ENCODE assay signal across 31 cellular contexts in the genomic region with DNA sequence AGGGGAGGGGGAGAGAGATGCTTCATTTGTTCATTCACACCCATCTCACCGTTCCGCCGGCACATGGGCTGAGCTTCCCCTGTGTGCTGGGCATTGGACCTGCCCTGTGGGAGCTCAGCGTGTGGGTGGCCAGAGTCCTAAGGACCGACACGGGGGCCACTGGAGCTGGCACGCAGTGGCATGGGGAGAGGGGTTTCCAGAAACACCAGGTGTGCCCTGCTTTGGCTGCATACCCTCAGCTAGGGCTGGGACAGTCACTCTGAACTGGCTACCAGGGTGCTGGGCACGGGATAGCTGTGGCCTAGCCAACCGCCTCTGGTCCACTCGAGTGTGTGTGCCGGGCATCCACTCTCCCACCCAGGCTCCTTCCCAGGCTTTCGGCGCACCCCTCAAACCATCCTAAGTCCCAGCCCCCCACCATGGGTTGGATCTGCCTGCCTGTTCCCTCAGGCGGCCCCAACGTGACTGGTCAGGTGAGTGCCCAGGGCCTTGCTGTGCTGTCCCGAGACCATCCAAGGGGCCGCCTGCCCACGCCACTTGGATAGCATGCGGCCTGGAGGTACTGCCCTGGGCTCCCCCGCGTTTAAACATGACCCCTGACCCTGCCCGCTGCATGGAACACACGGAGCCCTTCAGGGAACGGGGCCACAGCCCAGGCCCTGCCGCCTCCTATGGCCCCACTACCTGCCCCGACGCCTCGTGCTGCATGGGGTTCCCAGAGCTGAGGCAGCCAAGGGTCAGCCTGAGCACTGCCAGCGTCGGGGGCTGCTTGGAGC. TPM values are rescaled to one million over a fixed set of nuclear protein-coding genes. Genes with fewer than 3 reads are reported as not detected.
"Had no signal": no experiment of that assay in that cellular context is flagged by ENCODE, and none has a peak within 500 bp of the region (broad histone marks: within the 10 kb centered on the region; RNA-seq: fewer than 3 reads in every experiment).

No MANE protein-coding gene starts in this region.

- H3K27ac Mint-ChIP-seq: activated CD4-positive, alpha-beta memory T cell treated with anti-CD3 and anti-CD28 coated beads, Interleukin-2, amount 10 ng/mL, durations not matched to agents 7 days and 5 days; activated CD4-positive, alpha-beta T cell treated with anti-CD3 and anti-CD28 coated beads, Interleukin-2, amount 10 ng/mL, durations not matched to agents 7 days and 5 days; activated naive CD4-positive, alpha-beta T cell treated with anti-CD3 and anti-CD28 coated beads, Interleukin-2, amount 10 ng/mL, durations not matched to agents 7 days and 5 days; activated naive CD8-positive, alpha-beta T cell treated with anti-CD3 and anti-CD28 coated beads, Interleukin-2, amount 10 ng/mL, durations not matched to agents 7 days and 5 days; activated T-cell treated with anti-CD3 and anti-CD28 coated beads, Interleukin-2, amount 50 U/mL, for 24 hours; dendritic cell treated with granulocyte-macrophage colony-stimulating factor and Interleukin-4, amounts not matched to agents 40 ng/mL and 50 ng/mL, for 4 days; endodermal cell; immature natural killer cell; stimulated activated memory B cell treated with anti-CD40 and anti-IgM and Interleukin-4, amounts not matched to agents 10 μg/mL and 1 μg/mL and 100 μg/mL, for 72 hours; stimulated activated naive CD8-positive, alpha-beta T cell treated with anti-CD3 and anti-CD28 coated beads, Interleukin-15, amount 100 ng/mL, for 72 hours; T-helper 1 cell treated with Interleukin-12 subunit alpha and Interleukin-12 subunit beta and Interleukin-4 antibody, amounts not matched to agents 30 μg/mL and 1 μg/mL, for 36 hours had no signal

- H3K4me3 ChIP-seq: heart left ventricle, left lung, upper lobe of left lung had no signal

- H3K36me3 Mint-ChIP-seq: activated naive CD4-positive, alpha-beta T cell treated with anti-CD3 and anti-CD28 coated beads, Interleukin-2, amount 10 ng/mL, durations not matched to agents 7 days and 5 days; activated naive CD8-positive, alpha-beta T cell treated with anti-CD3 and anti-CD28 coated beads, Interleukin-2, amount 10 ng/mL, durations not matched to agents 7 days and 5 days; immature natural killer cell; naive B cell; stimulated activated memory B cell treated with anti-CD40 and anti-IgM and Interleukin-4, amounts not matched to agents 10 μg/mL and 1 μg/mL and 100 μg/mL, for 72 hours had no signal

- H3K36me3 ChIP-seq: heart left ventricle, left lung, upper lobe of left lung had no signal

- H3K27ac ChIP-seq: heart left ventricle, left lung, upper lobe of left lung had no signal

- H3K9me3 Mint-ChIP-seq: activated naive CD4-positive, alpha-beta T cell treated with anti-CD3 and anti-CD28 coated beads, Interleukin-2, amount 10 ng/mL, durations not matched to agents 7 days and 5 days; activated naive CD8-positive, alpha-beta T cell treated with anti-CD3 and anti-CD28 coated beads, Interleukin-2, amount 10 ng/mL, durations not matched to agents 7 days and 5 days had no signal

- H3K4me1 Mint-ChIP-seq: stimulated activated memory B cell treated with anti-CD40 and anti-IgM and Interleukin-4, amounts not matched to agents 10 μg/mL and 1 μg/mL and 100 μg/mL, for 72 hours had no signal

- DNase-seq: activated CD4-positive, alpha-beta memory T cell treated with anti-CD3 and anti-CD28 coated beads, Interleukin-2, amount 10 ng/mL, durations not matched to agents 7 days and 5 days; activated CD4-positive, alpha-beta T cell treated with anti-CD3 and anti-CD28 coated beads for 1 hour; activated CD4-positive, alpha-beta T cell treated with anti-CD3 and anti-CD28 coated beads, Interleukin-2, amount 10 ng/mL, durations not matched to agents 7 days and 5 days; activated CD8-positive, alpha-beta memory T cell treated with anti-CD3 and anti-CD28 coated beads, Interleukin-2, amount 50 U/mL, for 48 hours; activated gamma-delta T cell; activated naive CD4-positive, alpha-beta T cell treated with anti-CD3 and anti-CD28 coated beads, Interleukin-2, amount 10 ng/mL, durations not matched to agents 7 days and 5 days; activated T-cell treated with anti-CD3 and anti-CD28 coated beads, Interleukin-2, amount 50 U/mL, for 24 hours; central memory CD4-positive, alpha-beta T cell; hypothalamus; immature natural killer cell; left lung; naive B cell; occipital lobe; small intestine; stimulated activated CD4-positive, alpha-beta T cell treated with anti-CD3 and anti-CD28 coated beads, Interleukin-1b, Interleukin-23, amount 100 ng/mL, for 48 hours; stimulated activated CD4-positive, alpha-beta T cell treated with anti-CD3 and anti-CD28 coated beads, Interleukin-4, amount 100 ng/mL, for 4 hours; stimulated activated CD8-positive, alpha-beta memory T cell treated with anti-CD3 and anti-CD28 coated beads, Interleukin-4, amount 100 ng/mL, for 48 hours; stimulated activated naive CD8-positive, alpha-beta T cell treated with anti-CD3 and anti-CD28 coated beads, Interleukin-15, amount 100 ng/mL, for 72 hours; substantia nigra; SW 1271; upper lobe of left lung had no signal

- H3K4me3 Mint-ChIP-seq: activated CD4-positive, alpha-beta memory T cell treated with anti-CD3 and anti-CD28 coated beads, Interleukin-2, amount 10 ng/mL, durations not matched to agents 7 days and 5 days; activated CD4-positive, alpha-beta T cell treated with anti-CD3 and anti-CD28 coated beads, Interleukin-2, amount 10 ng/mL, durations not matched to agents 7 days and 5 days; activated naive CD4-positive, alpha-beta T cell treated with anti-CD3 and anti-CD28 coated beads, Interleukin-2, amount 10 ng/mL, durations not matched to agents 7 days and 5 days; activated naive CD8-positive, alpha-beta T cell treated with anti-CD3 and anti-CD28 coated beads, Interleukin-2, amount 10 ng/mL, durations not matched to agents 7 days and 5 days; activated T-cell treated with anti-CD3 and anti-CD28 coated beads, Interleukin-2, amount 50 U/mL, for 24 hours; dendritic cell treated with granulocyte-macrophage colony-stimulating factor and Interleukin-4, amounts not matched to agents 40 ng/mL and 50 ng/mL, for 4 days; endodermal cell; immature natural killer cell; naive B cell; neural crest cell; stimulated activated memory B cell treated with anti-CD40 and anti-IgM and Interleukin-4, amounts not matched to agents 10 μg/mL and 1 μg/mL and 100 μg/mL, for 72 hours; stimulated activated naive CD8-positive, alpha-beta T cell treated with anti-CD3 and anti-CD28 coated beads, Interleukin-15, amount 100 ng/mL, for 72 hours; T-helper 1 cell treated with Interleukin-12 subunit alpha and Interleukin-12 subunit beta and Interleukin-4 antibody, amounts not matched to agents 30 μg/mL and 1 μg/mL, for 36 hours had no signal

- H3K27me3 ChIP-seq: heart left ventricle, left lung, upper lobe of left lung had no signal

- ATAC-seq: heart left ventricle; left lung; sciatic nerve; stimulated activated memory B cell treated with anti-CD40 and anti-IgM and Interleukin-4, amounts not matched to agents 10 μg/mL and 1 μg/mL and 100 μg/mL, for 72 hours; stimulated activated naive CD8-positive, alpha-beta T cell treated with anti-CD3 and anti-CD28 coated beads, Interleukin-15, amount 100 ng/mL, for 72 hours had no signal

- H3K4me1 ChIP-seq: left lung, upper lobe of left lung had no signal

RNA-seq across cellular contexts. Expression of a gene that starts 51.6 kb away (rescaled TPM):
- total RNA-seq: activated CD4-positive, alpha-beta memory T cell treated with anti-CD3 and anti-CD28 coated beads, Interleukin-2, amount 10 ng/mL, durations not matched to agents 7 days and 5 days; activated CD4-positive, alpha-beta T cell treated with anti-CD3 and anti-CD28 coated beads, Interleukin-2, amount 10 ng/mL, durations not matched to agents 7 days and 5 days; activated naive CD8-positive, alpha-beta T cell treated with anti-CD3 and anti-CD28 coated beads, Interleukin-2, amount 10 ng/mL, durations not matched to agents 7 days and 5 days; endodermal cell; esophagus mucosa; kidney epithelial cell; left lung; neural crest cell; occipital lobe; sciatic nerve; upper lobe of left lung had no signal
- polyA plus RNA-seq: immature natural killer cell, small intestine had no signal
